In genomic region chr11:125404136-125404810, GRCh38 we compare ENCODE assay signal across 1 cellular context.
TF ChIP-seq lines count a peak whose summit lies in the region.

No MANE protein-coding gene starts in this region.

TF ChIP-seq in IMR-90, 13 proteins besides CTCF, POLR2A, EP300 and RAD21 (continued from another document):
- TF ChIP-seq MAZ (IDR thresholded peaks at IDR 0.05; ENCODE audit: borderline replicate concordance, low read depth, low read length), result no peak
- no peak for TF ChIP-seq BHLHE40 (IDR thresholded peaks at IDR 0.05; ENCODE audit: low read depth, low read length)
- no peak for TF ChIP-seq RCOR1 (IDR thresholded peaks at IDR 0.05; ENCODE audit: insufficient replicate concordance, low read length)
- TF ChIP-seq MXI1 (IDR thresholded peaks at IDR 0.05; ENCODE audit: borderline replicate concordance, low read depth, low read length), result no peak
- TF ChIP-seq USF2 (IDR thresholded peaks at IDR 0.05; ENCODE audit: low read depth, low read length), result no peak
- TF ChIP-seq NFE2L2 (IDR thresholded peaks at IDR 0.05; ENCODE audit: low read depth, low read length), result no peak
- no peak for TF ChIP-seq MAFK (IDR thresholded peaks at IDR 0.05; ENCODE audit: low read depth, low read length)
- no peak for TF ChIP-seq CEBPB (IDR thresholded peaks at IDR 0.05; ENCODE audit: low read depth, low read length)
TF ChIP-seq in IMR-90: peak in this region for 0.
